ENCODE assay signal across 8 cellular contexts in the genomic region with DNA sequence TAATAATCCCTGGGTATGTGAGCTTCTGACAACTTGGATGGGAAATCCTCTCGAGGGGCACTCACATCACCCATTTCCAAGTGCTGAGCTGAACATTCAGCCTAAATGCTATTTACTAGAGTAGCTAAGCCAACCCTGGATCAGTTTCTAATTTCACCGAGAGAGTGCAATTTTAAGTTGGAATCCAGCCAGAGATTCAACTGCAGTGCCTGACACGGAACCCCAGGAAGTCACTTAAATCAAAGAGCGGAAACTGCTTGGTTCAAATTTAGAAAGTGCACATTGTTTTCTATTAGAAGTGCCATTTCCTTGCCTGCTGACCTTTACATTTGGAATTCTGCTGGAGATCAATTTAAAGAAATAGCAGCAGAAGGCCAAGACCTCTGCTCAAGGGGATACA. TPM values are rescaled to one million over a fixed set of nuclear protein-coding genes. Genes with fewer than 3 reads are reported as not detected.
A peak's percentile ranks its signal among the peaks of the same experiment; 100 is the strongest.
DNase-seq lines count a peak whose midpoint lies in the region; ATAC-seq lines count a peak whose summit lies in the region.
"Had no signal": no experiment of that assay in that cellular context is flagged by ENCODE, and none has a peak within 500 bp of the region (broad histone marks: within the 10 kb centered on the region; RNA-seq: fewer than 3 reads in every experiment).

No MANE protein-coding gene starts in this region.

- ATAC-seq in GM21529 (IDR thresholded peaks at IDR 0.05; ENCODE audit: unreplicated experiment) (peak; percentile 50), GM18867 (IDR thresholded peaks at IDR 0.05; ENCODE audit: unreplicated experiment) (no peak), GM21723 (IDR thresholded peaks at IDR 0.05; ENCODE audit: unreplicated experiment) (no peak)
- ATAC-seq: activated T-cell treated with anti-CD3 and anti-CD28 coated beads, Interleukin-2, amount 50 U/mL, for 4 hours had no signal

- H3K9me3 ChIP-seq in skeletal muscle satellite cell (replicated peaks; ENCODE audit: low read length), result no peaks in the 10 kb centered on the region

- H3K9ac ChIP-seq in skeletal muscle satellite cell (ENCODE audit: low read depth, low read length), result peak overlapping the region; percentile 1

- peak overlapping the region; percentile 57 for H3K4me2 ChIP-seq in skeletal muscle satellite cell (ENCODE audit: low read length)

- peaks cover 82% of the 10 kb centered on the region for H3K4me1 ChIP-seq in skeletal muscle satellite cell (ENCODE audit: control insufficient read depth, insufficient read depth, low read length)

- H3K4me3 ChIP-seq in skeletal muscle satellite cell (ENCODE audit: low read length), result no peak overlapping the region

- DNase-seq in NCI-H2196 treated with DMSO at 0.1 percent for 48 hours (lab: John Stamatoyannopoulos, UW; ENCODE audit: unreplicated experiment), result peak; percentile 62
- peak; percentile 85 for DNase-seq in dedifferentiated amniotic fluid mesenchymal stem cell (ENCODE audit: extremely low spot score)
- no peak for DNase-seq in ACHN
- DNase-seq: activated T-cell treated with anti-CD3 and anti-CD28 coated beads, Interleukin-2, amount 50 U/mL, for 4 hours had no signal

- no peaks in the 10 kb centered on the region for H3K27me3 ChIP-seq in skeletal muscle satellite cell (ENCODE audit: control insufficient read depth, insufficient read depth, low read length)

- peaks cover 82% of the 10 kb centered on the region for H3K36me3 ChIP-seq in skeletal muscle satellite cell (ENCODE audit: insufficient read depth, low read length)

- in situ Hi-C loops in ACHN (cut with HindIII; ENCODE audit: low pct_ligation_motif_present, low pct_unique_long_range_greater_than_20kb, low sequenced_read_pairs), result no loop called here

RNA-seq across cellular contexts. Expression of a gene that starts 8.8 kb away (rescaled TPM):
- 29.9 and 38.5 TPM in 2 replicates for total RNA-seq in skeletal muscle satellite cell (2012; rRNA removed)
